1 cellular context compared by ENCODE assay signal in genomic region chr16:56824335-56824734, GRCh38.
TF ChIP-seq lines count a peak whose summit lies in the region.

No MANE protein-coding gene starts in this region.

TF ChIP-seq in SK-N-SH, 30 proteins besides CTCF, POLR2A, EP300 and RAD21 (continued from another document):
- TF ChIP-seq ZBTB33 (IDR thresholded peaks at IDR 0.05; ENCODE audit: borderline replicate concordance, low read depth) = no peak
- no peak for TF ChIP-seq ELF1 (IDR thresholded peaks at IDR 0.05)
- no peak for TF ChIP-seq RFX5 (IDR thresholded peaks at IDR 0.05; ENCODE audit: low read length)
- no peak for TF ChIP-seq YY1 (IDR thresholded peaks at IDR 0.05; ENCODE audit: low read depth)
- no peak for TF ChIP-seq RXRA (IDR thresholded peaks at IDR 0.05; ENCODE audit: borderline replicate concordance, low read depth)
- TF ChIP-seq NRF1 (IDR thresholded peaks at IDR 0.05; ENCODE audit: low read depth, low read length) = no peak
- no peak for TF ChIP-seq FOXM1 (IDR thresholded peaks at IDR 0.05; ENCODE audit: low read depth)
